9 cellular contexts compared by ENCODE assay signal in genomic region chr17:8122391-8122922, GRCh38. TPM values are rescaled to one million over a fixed set of nuclear protein-coding genes. Genes with fewer than 3 reads are reported as not detected.
DNase-seq lines count a peak whose midpoint lies in the region; ATAC-seq and TF ChIP-seq lines count a peak whose summit lies in the region.
"Had no signal": no experiment of that assay in that cellular context is flagged by ENCODE, and none has a peak within 500 bp of the region (broad histone marks: within the 10 kb centered on the region; RNA-seq: fewer than 3 reads in every experiment).

No MANE protein-coding gene starts in this region.

- no peaks in the 10 kb centered on the region for H3K36me3 ChIP-seq in iPS-20b (ENCODE audit: insufficient read depth, low read depth, low read length)
- no peaks in the 10 kb centered on the region for H3K36me3 ChIP-seq in stomach smooth muscle (ENCODE audit: control insufficient read depth in 2 of 2, insufficient read depth in 2 of 2, low read length in 2 of 2)
- H3K36me3 ChIP-seq in thyroid gland, result no peaks in the 10 kb centered on the region

- peak; percentile 59 for DNase-seq in AG08396 (ENCODE audit: low spot score)
- no peak for DNase-seq in HFFc6
- DNase-seq in activated naive CD4-positive, alpha-beta T cell treated with anti-CD3 and anti-CD28 coated beads, Interleukin-2, amount 10 ng/mL, durations not matched to agents 7 days and 5 days, result peak; percentile 29
- DNase-seq in thyroid gland, result no peak
- no peak for DNase-seq in NCI-H146 treated with DMSO at 0.1 percent for 48 hours (lab: John Stamatoyannopoulos, UW; ENCODE audit: unreplicated experiment)

- peak overlapping the region; percentile 71 for H3K27ac Mint-ChIP-seq in HFFc6
- no peak overlapping the region for H3K27ac Mint-ChIP-seq in activated naive CD4-positive, alpha-beta T cell treated with anti-CD3 and anti-CD28 coated beads, Interleukin-2, amount 10 ng/mL, durations not matched to agents 7 days and 5 days

- H3K9me3 ChIP-seq in iPS-20b (ENCODE audit: insufficient read depth, low read depth, low read length), result no peaks in the 10 kb centered on the region
- no peaks in the 10 kb centered on the region for H3K9me3 ChIP-seq in stomach smooth muscle (ENCODE audit: control insufficient read depth in 2 of 2, low read length in 2 of 2)
- H3K9me3 ChIP-seq in thyroid gland, result no peaks in the 10 kb centered on the region

- TF ChIP-seq CTCF in HFFc6 (IDR thresholded peaks at IDR 0.05), result no peak
- TF ChIP-seq CTCF in thyroid gland (IDR thresholded peaks at IDR 0.05), result no peak

- peaks cover 16% of the 10 kb centered on the region for H3K27me3 Mint-ChIP-seq in HFFc6 (ENCODE audit: insufficient read depth)
- peaks cover 84% of the 10 kb centered on the region for H3K27me3 Mint-ChIP-seq in activated naive CD4-positive, alpha-beta T cell treated with anti-CD3 and anti-CD28 coated beads, Interleukin-2, amount 10 ng/mL, durations not matched to agents 7 days and 5 days

- no peak overlapping the region for H3K27ac ChIP-seq in iPS-20b (ENCODE audit: low read length)
- no peak overlapping the region for H3K27ac ChIP-seq in stomach smooth muscle (ENCODE audit: low read length)
- peak overlapping the region in 1 of 3 donors; percentile 63 for H3K27ac ChIP-seq in thyroid gland

- intact Hi-C loops in thyroid gland (cut with DNase I), result loop anchor here (10.0 kb wide), 2 partner anchors 62 to 102 kb away; no protein-coding TSS in a partner anchor

- no peaks in the 10 kb centered on the region for H3K36me3 Mint-ChIP-seq in HFFc6 (ENCODE audit: low read depth)
- peaks cover 6% of the 10 kb centered on the region for H3K36me3 Mint-ChIP-seq in activated naive CD4-positive, alpha-beta T cell treated with anti-CD3 and anti-CD28 coated beads, Interleukin-2, amount 10 ng/mL, durations not matched to agents 7 days and 5 days

- no peak for ATAC-seq in HG03045 (IDR thresholded peaks at IDR 0.05; ENCODE audit: unreplicated experiment)

- WGBS in thyroid gland, 2 donors, result 2% methylated on average over 31 of the region's 31 CpGs

- H3K4me1 Mint-ChIP-seq in HFFc6 (ENCODE audit: low read depth), result peaks cover 82% of the 10 kb centered on the region
- H3K4me1 Mint-ChIP-seq in activated naive CD4-positive, alpha-beta T cell treated with anti-CD3 and anti-CD28 coated beads, Interleukin-2, amount 10 ng/mL, durations not matched to agents 7 days and 5 days, result peaks cover 86% of the 10 kb centered on the region

- no peak for TF ChIP-seq POLR2A in thyroid gland (IDR thresholded peaks at IDR 0.05)

- H3K4me3 ChIP-seq in iPS-20b (ENCODE audit: low read length) (peak overlapping the region; percentile 89), stomach smooth muscle (ENCODE audit: low read length in 2 of 2) (peak overlapping the region; percentile 52 to 86), thyroid gland (replicated peaks in 1 of 3) (peak overlapping the region in 1 of 3 donors; percentile 42)

- CTCF ChIA-PET in activated naive CD4-positive, alpha-beta T cell treated with anti-CD3 and anti-CD28 coated beads, Interleukin-2, amount 10 ng/mL, durations not matched to agents 7 days and 5 days (lab: Charles Lee), result interaction anchor here (0.5 to 2.1 kb wide), 6 partner anchors 16 to 178 kb away, joined by 3 to 11 read pairs (median 4); no protein-coding TSS in a partner anchor

- peaks cover 7% of the 10 kb centered on the region; the same call in 1 of the 2 replicates for H3K9me3 Mint-ChIP-seq in HFFc6
- no peaks in the 10 kb centered on the region for H3K9me3 Mint-ChIP-seq in activated naive CD4-positive, alpha-beta T cell treated with anti-CD3 and anti-CD28 coated beads, Interleukin-2, amount 10 ng/mL, durations not matched to agents 7 days and 5 days

- H3K27me3 ChIP-seq in iPS-20b (ENCODE audit: insufficient read depth, low read length) (peaks cover 71% of the 10 kb centered on the region), stomach smooth muscle (ENCODE audit: control insufficient read depth in 1 of 2, insufficient read depth in 2 of 2, low read length in 2 of 2) (peaks cover 47 to 56% of the 10 kb centered on the region in 2 donors), thyroid gland (peaks cover 5% of the 10 kb centered on the region)

- no peak overlapping the region for H3K9ac ChIP-seq in iPS-20b (ENCODE audit: low read depth, low read length)
- H3K9ac ChIP-seq in stomach smooth muscle (ENCODE audit: low read length in 2 of 2), result no peak overlapping the region

- H3K4me3 Mint-ChIP-seq in HFFc6, result peak overlapping the region; percentile 88
- H3K4me3 Mint-ChIP-seq in activated naive CD4-positive, alpha-beta T cell treated with anti-CD3 and anti-CD28 coated beads, Interleukin-2, amount 10 ng/mL, durations not matched to agents 7 days and 5 days, result peak overlapping the region; percentile 78

- H3K4me1 ChIP-seq in iPS-20b (ENCODE audit: insufficient read depth, low read length) (peaks cover 7% of the 10 kb centered on the region; the same call in 1 of the 2 replicates), stomach smooth muscle (ENCODE audit: control insufficient read depth, insufficient read depth, low read length) (peaks cover 74% of the 10 kb centered on the region), thyroid gland (peaks cover 58 to 66% of the 10 kb centered on the region in 2 donors)

RNA-seq across cellular contexts. Expression of gene HES7, which starts 1.4 kb away (rescaled TPM):
- under 1 TPM; 0.24 to 0.54 (median 0.41) TPM for total RNA-seq in HFFc6 (2021; fragmentation: NEBNext Ultra II Directional; extraction: Animal tissue kit (Norgen Biotek cat#: 25700))
- total RNA-seq in thyroid gland, result 1 to 10 TPM in 1 of 4 donors, not detected in 3; 1.7 TPM
- total RNA-seq: renal cortical epithelial cell had no signal

RNA-seq across cellular contexts. Expression of gene ALOXE3, which starts 4.1 kb away (rescaled TPM):
- total RNA-seq in HFFc6 (2021; fragmentation: NEBNext Ultra II Directional; extraction: Animal tissue kit (Norgen Biotek cat#: 25700)), result under 1 TPM; 0.14 to 0.30 (median 0.21) TPM
- total RNA-seq in thyroid gland, result not detected
- total RNA-seq: renal cortical epithelial cell had no signal

RNA-seq across cellular contexts. Expression of gene PER1, which starts 29.7 kb away (rescaled TPM):
- total RNA-seq in HFFc6 (2021; fragmentation: NEBNext Ultra II Directional; extraction: Animal tissue kit (Norgen Biotek cat#: 25700)), result 10 to 100 TPM; 18.9 to 31.8 (median 26.9) TPM
- 100 to 1,000 TPM in 3 of 4 donors, 10 to 100 TPM in 1; 85.2 to 148 (median 137) TPM for total RNA-seq in thyroid gland

RNA-seq across cellular contexts. Expression of gene ALOX12B, which starts 34.9 kb away (rescaled TPM):
- not detected for total RNA-seq in HFFc6 (2021; fragmentation: NEBNext Ultra II Directional; extraction: Animal tissue kit (Norgen Biotek cat#: 25700))
- not detected for total RNA-seq in thyroid gland
- total RNA-seq: renal cortical epithelial cell had no signal

RNA-seq across cellular contexts. Expression of gene VAMP2, which starts 40.3 kb away (rescaled TPM):
- 10 to 100 TPM; 37.0 to 47.6 (median 44.5) TPM for total RNA-seq in HFFc6 (2021; fragmentation: NEBNext Ultra II Directional; extraction: Animal tissue kit (Norgen Biotek cat#: 25700))
- 10 to 100 TPM; 30.6 to 35.2 (median 33.4) TPM for total RNA-seq in thyroid gland

Comparison
In these comparisons a context has a peak if more than half of its experiments do, and no peak if none do; other contexts are left out.
1. DNase-seq: peak in AG08396 (single experiment) and activated naive CD4-positive, alpha-beta T cell treated with anti-CD3 and anti-CD28 coated beads, Interleukin-2, amount 10 ng/mL, durations not matched to agents 7 days and 5 days (single experiment); none in HFFc6 (single experiment), thyroid gland (0 of 2) and NCI-H146 treated with DMSO at 0.1 percent for 48 hours (single experiment).